Comparison of ENCODE assay signal across 14 cellular contexts in genomic region chr2:45892236-45892701, GRCh38.
DNase-seq lines count a peak whose midpoint lies in the region; ATAC-seq, FAIRE-seq and TF ChIP-seq lines count a peak whose summit lies in the region.
"Had no signal": no experiment of that assay in that cellular context is flagged by ENCODE, and none has a peak within 500 bp of the region (broad histone marks: within the 10 kb centered on the region; RNA-seq: fewer than 3 reads in every experiment).

No MANE protein-coding gene starts in this region.

- H3K36me3 ChIP-seq in pancreas (no peaks in the 10 kb centered on the region), transverse colon (no peaks in the 10 kb centered on the region), OCI-LY7 (ENCODE audit: insufficient read depth, low read length) (no peaks in the 10 kb centered on the region)

- peak overlapping the region; percentile 55 to 65 (median 63) for H3K27ac ChIP-seq in pancreas
- no peak overlapping the region for H3K27ac ChIP-seq in transverse colon
- no peak overlapping the region for H3K27ac ChIP-seq in OCI-LY7 (ENCODE audit: low read depth, low read length, poor library complexity, severe bottlenecking)
- H3K27ac ChIP-seq: coronary artery, foreskin keratinocyte had no signal

- peaks cover 19 to 42% (median 41%) of the 10 kb centered on the region in 3 donors for H3K4me1 ChIP-seq in pancreas
- H3K4me1 ChIP-seq in transverse colon = peaks cover 7 to 63% (median 18%) of the 10 kb centered on the region in 4 donors
- H3K4me1 ChIP-seq in OCI-LY7 (ENCODE audit: insufficient read depth, low read length, poor library complexity, severe bottlenecking) = peaks cover 6% of the 10 kb centered on the region
- H3K4me1 ChIP-seq: foreskin keratinocyte had no signal

- BruUV-seq in OCI-LY7 (replicated peaks; lab: Mats Ljungman, UMichigan) = no TSS peak

- no peak for FAIRE-seq in pancreas (lab: Jason Lieb, UNC)
- FAIRE-seq: A204.1 had no signal

- POLR2A ChIA-PET in OCI-LY7 (lab: Charles Lee) = no interaction called here

- H3K4me3 ChIP-seq in pancreas (no peak overlapping the region), transverse colon (no peak overlapping the region), OCI-LY7 (ENCODE audit: low read depth, low read length, poor library complexity, severe bottlenecking) (no peak overlapping the region)
- H3K4me3 ChIP-seq: coronary artery had no signal

- ATAC-seq in pancreas = peak; percentile 5 to 14 (median 10)
- ATAC-seq: left lobe of liver; stimulated activated naive CD8-positive, alpha-beta T cell treated with anti-CD3 and anti-CD28 coated beads, Interleukin-15, amount 100 ng/mL, for 72 hours had no signal

- DNase-seq in NCI-H1092 treated with DMSO at 0.1 percent for 48 hours (lab: John Stamatoyannopoulos, UW) (peak; percentile 67), NCI-H1092 (lab: John Stamatoyannopoulos, UW) (no peak), NCI-H146 (lab: John Stamatoyannopoulos, UW) (peak; percentile 62), astrocyte of the hippocampus (ENCODE audit: low read depth, low spot score) (peak; percentile 23), pancreas (no peak), transverse colon (no peak), OCI-LY7 (ENCODE audit: low spot score) (no peak), cerebellar nuclear complex (lab: John Stamatoyannopoulos, UW) (no peak)
- DNase-seq: activated CD4-positive, alpha-beta T cell treated with anti-CD3 and anti-CD28 coated beads for 4 hours; stimulated activated naive CD8-positive, alpha-beta T cell treated with anti-CD3 and anti-CD28 coated beads, Interleukin-15, amount 100 ng/mL, for 72 hours had no signal

- WGBS in pancreas, 2 donors = 27 to 32% methylated on average over 4 of the region's 4 CpGs
- 51 to 57% methylated on average over 4 of the region's 4 CpGs for WGBS in transverse colon (ENCODE audit: low coverage in 1 of 2), 2 donors

- H3K9me3 ChIP-seq in pancreas (no peaks in the 10 kb centered on the region), transverse colon (no peaks in the 10 kb centered on the region), OCI-LY7 (ENCODE audit: low read length) (no peaks in the 10 kb centered on the region)

- H2AFZ ChIP-seq in OCI-LY7 (ENCODE audit: low read length) = no peak overlapping the region

- TF ChIP-seq POLR2A in transverse colon (IDR thresholded peaks at IDR 0.05) = no peak

- TF ChIP-seq EP300 in transverse colon (IDR thresholded peaks at IDR 0.05; ENCODE audit: low read depth) = no peak

- CTCF ChIA-PET in OCI-LY7 (lab: Charles Lee; ENCODE audit: unreplicated experiment) = no interaction called here

- intact Hi-C loops in pancreas (cut with DNase I) (no loop called here), transverse colon (cut with DNase I; ENCODE audit: low total_unique reads) (no loop called here), OCI-LY7 (cut with micrococcal nuclease; ENCODE audit: unreplicated experiment) (no loop called here)

- TF ChIP-seq CTCF in pancreas (IDR thresholded peaks at IDR 0.05) (no peak), transverse colon (IDR thresholded peaks at IDR 0.05) (no peak), OCI-LY7 (conservative IDR thresholded peaks at IDR 0.05; ENCODE audit: low read length) (no peak)

- H3K27me3 ChIP-seq in pancreas (no peaks in the 10 kb centered on the region), transverse colon (no peaks in the 10 kb centered on the region)

- H3K4me2 ChIP-seq in OCI-LY7 (ENCODE audit: low read length) = no peak overlapping the region

- H3K79me2 ChIP-seq in OCI-LY7 (ENCODE audit: insufficient read depth, low read depth, low read length) = no peaks in the 10 kb centered on the region

- in situ Hi-C loops in transverse colon (cut with MboI; ENCODE audit: low pct_ligation_motif_present in 1 of 4, low pct_unique_long_range_greater_than_20kb in 1 of 4, low sequenced_read_pairs in 3 of 4) = no loop called here

- H4K20me1 ChIP-seq in OCI-LY7 (ENCODE audit: insufficient read depth, low read length) = no peaks in the 10 kb centered on the region

- no peaks in the 10 kb centered on the region for H3K9me2 ChIP-seq in OCI-LY7 (ENCODE audit: insufficient read depth, low read length)

Comparison
In these comparisons a context has a peak if more than half of its experiments do, and no peak if none do; other contexts are left out.
1. DNase-seq: peak in NCI-H1092 treated with DMSO at 0.1 percent for 48 hours (single experiment), NCI-H146 (single experiment) and astrocyte of the hippocampus (single experiment); none in NCI-H1092 (single experiment), pancreas (0 of 6), transverse colon (single experiment), OCI-LY7 (single experiment) and cerebellar nuclear complex (0 of 2).
2. H3K27ac ChIP-seq: peak in pancreas (4 of 4); none in transverse colon (0 of 4) and OCI-LY7 (single experiment).